8 cellular contexts compared by ENCODE assay signal in genomic region chr1:114758251-114758832, GRCh38. TPM values are rescaled to one million over a fixed set of nuclear protein-coding genes. Genes with fewer than 3 reads are reported as not detected.
DNase-seq lines count a peak whose midpoint lies in the region; ATAC-seq and TF ChIP-seq lines count a peak whose summit lies in the region.

No MANE protein-coding gene starts in this region.

- peak overlapping the region; percentile 97 for H3K27ac ChIP-seq in ACC112 (ENCODE audit: low read depth, low read length)
- H3K27ac ChIP-seq in iPS-20b (ENCODE audit: low read length): peak overlapping the region; percentile 50
- peak overlapping the region; percentile 100 for H3K27ac ChIP-seq in subcutaneous abdominal adipose tissue (ENCODE audit: low read depth, low read length)

- peaks cover 23% of the 10 kb centered on the region for H3K36me3 Mint-ChIP-seq in activated B cell treated with CpG ODN at 0.5 μM for 24 hours (ENCODE audit: low read depth)

- ATAC-seq in activated B cell treated with CpG ODN at 0.5 μM for 24 hours (ENCODE audit: low read depth) (no peak), HG03135 (IDR thresholded peaks at IDR 0.05; ENCODE audit: unreplicated experiment) (no peak), GM21423 (IDR thresholded peaks at IDR 0.05; ENCODE audit: unreplicated experiment) (no peak), HG02885 (IDR thresholded peaks at IDR 0.05; ENCODE audit: poor library complexity, unreplicated experiment) (no peak)

- H2AFZ ChIP-seq in ACC112 (ENCODE audit: low read length, unreplicated experiment): peak overlapping the region; percentile 99

- H3K79me2 ChIP-seq in ACC112 (ENCODE audit: control insufficient read depth, insufficient read depth, low read length, unreplicated experiment): peaks cover 42% of the 10 kb centered on the region

- H3K4me3 ChIP-seq in ACC112 (ENCODE audit: low read depth, low read length) (peak overlapping the region; percentile 97), H7 (ENCODE audit: insufficient read depth, low read depth, low read length) (peak overlapping the region; percentile 100), iPS-20b (ENCODE audit: low read length) (peak overlapping the region; percentile 91), subcutaneous abdominal adipose tissue (ENCODE audit: low read depth in 1 of 5, low read length in 5 of 5) (peak overlapping the region; percentile 97 to 100 (median 100))

- peak overlapping the region; percentile 100 for H3K4me3 Mint-ChIP-seq in activated B cell treated with CpG ODN at 0.5 μM for 24 hours

- TF ChIP-seq CTCF in activated B cell treated with CpG ODN at 0.5 μM for 24 hours (IDR thresholded peaks at IDR 0.05): no peak

- intact Hi-C loops in activated B cell treated with CpG ODN at 0.5 μM for 24 hours (cut with micrococcal nuclease): loop anchor here (5.0 to 10.0 kb wide), 4 partner anchors 336 to 1804 kb away; partner anchors contain the start of genes LRIG2, PHTF1 and SLC16A1

- CTCF ChIA-PET in activated B cell treated with CpG ODN at 0.5 μM for 24 hours (lab: Charles Lee): no interaction called here

- DNase-seq in H7 (no peak), activated B cell treated with CpG ODN at 0.5 μM for 24 hours (no peak)

- POLR2A ChIA-PET in activated B cell treated with CpG ODN at 0.5 μM for 24 hours (lab: Charles Lee): interaction anchor here (0.7 to 3.3 kb wide), 7 partner anchors 14 to 247 kb away, joined by 3 to 30 read pairs (median 5); partner anchors contain the start of genes DENND2C, NRAS, SIKE1 and TRIM33

- H3K27ac Mint-ChIP-seq in activated B cell treated with CpG ODN at 0.5 μM for 24 hours: peak overlapping the region; percentile 100

- H3K9me3 ChIP-seq in iPS-20b (ENCODE audit: insufficient read depth, low read depth, low read length) (no peaks in the 10 kb centered on the region), subcutaneous abdominal adipose tissue (ENCODE audit: control insufficient read depth in 5 of 5, low read length in 5 of 5) (no peaks in the 10 kb centered on the region)

- no peaks in the 10 kb centered on the region; the same call in 1 of the 2 replicates for H3K36me3 ChIP-seq in ACC112 (ENCODE audit: insufficient read depth, low read length)
- H3K36me3 ChIP-seq in H7 (replicated peaks; ENCODE audit: control insufficient read depth, insufficient read depth, low read length): no peaks in the 10 kb centered on the region
- H3K36me3 ChIP-seq in iPS-20b (ENCODE audit: insufficient read depth, low read depth, low read length): peaks cover 19% of the 10 kb centered on the region
- no peaks in the 10 kb centered on the region for H3K36me3 ChIP-seq in subcutaneous abdominal adipose tissue (ENCODE audit: control insufficient read depth in 5 of 5, insufficient read depth in 5 of 5, low read length in 5 of 5)

- peak overlapping the region; percentile 100; the same call in 1 of the 2 replicates for H3K9ac ChIP-seq in iPS-20b (ENCODE audit: low read depth, low read length)
- H3K9ac ChIP-seq in subcutaneous abdominal adipose tissue (ENCODE audit: low read length in 5 of 5): peak overlapping the region; percentile 97 to 100 (median 100)

- peaks cover 51% of the 10 kb centered on the region for H3K4me1 Mint-ChIP-seq in activated B cell treated with CpG ODN at 0.5 μM for 24 hours

- no peaks in the 10 kb centered on the region for H3K27me3 Mint-ChIP-seq in activated B cell treated with CpG ODN at 0.5 μM for 24 hours

- H3K27me3 ChIP-seq in ACC112 (ENCODE audit: insufficient read depth, low read length) (no peaks in the 10 kb centered on the region), H7 (ENCODE audit: control insufficient read depth, insufficient read depth, low read length) (no peaks in the 10 kb centered on the region), iPS-20b (ENCODE audit: insufficient read depth, low read length) (no peaks in the 10 kb centered on the region), subcutaneous abdominal adipose tissue (ENCODE audit: control insufficient read depth in 5 of 5, insufficient read depth in 4 of 5, low read length in 5 of 5) (no peaks in the 10 kb centered on the region)

- H3K9me3 Mint-ChIP-seq in activated B cell treated with CpG ODN at 0.5 μM for 24 hours: peaks cover 4% of the 10 kb centered on the region

- H3K4me1 ChIP-seq in ACC112 (ENCODE audit: control insufficient read depth, insufficient read depth, low read length, unreplicated experiment): peaks cover 23% of the 10 kb centered on the region
- peaks cover 17% of the 10 kb centered on the region for H3K4me1 ChIP-seq in iPS-20b (ENCODE audit: insufficient read depth, low read length)
- peaks cover 10 to 47% (median 44%) of the 10 kb centered on the region in 5 donors for H3K4me1 ChIP-seq in subcutaneous abdominal adipose tissue (ENCODE audit: control insufficient read depth in 5 of 5, insufficient read depth in 5 of 5, low read length in 5 of 5)

RNA-seq across cellular contexts. Expression of gene CSDE1, which starts 0.6 kb away (rescaled TPM):
- 427 and 596 TPM in 2 replicates for total RNA-seq in H7 (2014; rRNA removed; shearing (Covaris generic))
- total RNA-seq in activated B cell treated with CpG ODN at 0.5 μM for 24 hours: 416 and 424 TPM in 2 replicates

RNA-seq across cellular contexts. Expression of gene SIKE1, which starts 22.1 kb away (rescaled TPM):
- 105 and 123 TPM in 2 replicates for total RNA-seq in H7 (2014; rRNA removed; shearing (Covaris generic))
- 38.4 and 44.2 TPM in 2 replicates for total RNA-seq in activated B cell treated with CpG ODN at 0.5 μM for 24 hours

RNA-seq across cellular contexts. Expression of gene NRAS, which starts 41.8 kb away (rescaled TPM):
- total RNA-seq in H7 (2014; rRNA removed; shearing (Covaris generic)): 104 and 108 TPM in 2 replicates
- 53.3 and 55.5 TPM in 2 replicates for total RNA-seq in activated B cell treated with CpG ODN at 0.5 μM for 24 hours

Comparison
In these comparisons a context has a peak if more than half of its experiments do, and no peak if none do; other contexts are left out.
1. H3K27ac ChIP-seq: peak in every context shown above with its lines; median percentile 100 in subcutaneous abdominal adipose tissue; 97 in ACC112; 50 in iPS-20b.